Comparison of ENCODE assay signal across 8 cellular contexts in genomic region chr5:75509956-75510355, GRCh38. TPM values are rescaled to one million over a fixed set of nuclear protein-coding genes. Genes with fewer than 3 reads are reported as not detected.
DNase-seq lines count a peak whose midpoint lies in the region; ATAC-seq and TF ChIP-seq lines count a peak whose summit lies in the region.

No MANE protein-coding gene starts in this region.

- peaks cover 37% of the 10 kb centered on the region for H3K4me1 Mint-ChIP-seq in activated CD4-positive, alpha-beta T cell treated with anti-CD3 and anti-CD28 coated beads, Interleukin-2, amount 10 ng/mL, durations not matched to agents 24 days and 14 days

- H3K4me3 ChIP-seq in SU-DHL-6 (ENCODE audit: insufficient read depth, low read length, poor library complexity, severe bottlenecking) (peak overlapping the region; percentile 82), fibroblast of the aortic adventitia (ENCODE audit: low read depth, low read length) (peak overlapping the region; percentile 81), rectal smooth muscle tissue (ENCODE audit: low read length) (peak overlapping the region; percentile 93)

- H3K27me3 ChIP-seq in SU-DHL-6 (ENCODE audit: low read length), result no peaks in the 10 kb centered on the region
- H3K27me3 ChIP-seq in rectal smooth muscle tissue (ENCODE audit: control insufficient read depth, insufficient read depth, low read length), result no peaks in the 10 kb centered on the region

- intact Hi-C loops in activated CD4-positive, alpha-beta T cell treated with anti-CD3 and anti-CD28 coated beads, Interleukin-2, amount 10 ng/mL, durations not matched to agents 24 days and 14 days (cut with micrococcal nuclease), result loop anchor here (2.0 to 5.0 kb wide), 4 partner anchors 158 to 458 kb away; partner anchors contain the start of genes ANKRD31, GCNT4 and HMGCR
- intact Hi-C loops in left colon (cut with DNase I, micrococcal nuclease), result no loop called here

- H3K36me3 ChIP-seq in SU-DHL-6 (ENCODE audit: low read length) (0 out of 2 replicates have a peak, but pooled peaks cover 3% of the 10 kb centered on the region), rectal smooth muscle tissue (ENCODE audit: control insufficient read depth, insufficient read depth, low read length) (no peaks in the 10 kb centered on the region)

- H4K20me1 ChIP-seq in SU-DHL-6 (ENCODE audit: low read depth, low read length), result peaks cover 13% of the 10 kb centered on the region; the same call in 1 of the 2 replicates

- peaks cover 3% of the 10 kb centered on the region for H3K9me3 Mint-ChIP-seq in activated CD4-positive, alpha-beta T cell treated with anti-CD3 and anti-CD28 coated beads, Interleukin-2, amount 10 ng/mL, durations not matched to agents 24 days and 14 days

- ATAC-seq in left colon, result no peak
- no peak for ATAC-seq in HG02610 (IDR thresholded peaks at IDR 0.05; ENCODE audit: unreplicated experiment)

- H3K36me3 Mint-ChIP-seq in activated CD4-positive, alpha-beta T cell treated with anti-CD3 and anti-CD28 coated beads, Interleukin-2, amount 10 ng/mL, durations not matched to agents 24 days and 14 days (ENCODE audit: low read depth), result peaks cover 19% of the 10 kb centered on the region

- peaks cover 15% of the 10 kb centered on the region; the same call in 1 of the 2 replicates for H3F3A ChIP-seq in SU-DHL-6 (ENCODE audit: insufficient read depth)

- TF ChIP-seq CTCF in SU-DHL-6 (IDR thresholded peaks at IDR 0.05; ENCODE audit: insufficient read depth, low read length, poor library complexity, severe bottlenecking) (no peak), fibroblast of the aortic adventitia (IDR thresholded peaks at IDR 0.05; ENCODE audit: insufficient read depth, low read length) (no peak)

- H3K9ac ChIP-seq in SU-DHL-6 (ENCODE audit: low read length) (peak overlapping the region; percentile 83), rectal smooth muscle tissue (ENCODE audit: low read length) (no peak overlapping the region)

- peak overlapping the region; percentile 80 for H3K4me2 ChIP-seq in SU-DHL-6 (ENCODE audit: low read depth, low read length, poor library complexity, severe bottlenecking)

- H3K27ac ChIP-seq in SU-DHL-6 (ENCODE audit: low read depth, low read length) (no peak overlapping the region), rectal smooth muscle tissue (ENCODE audit: low read depth, low read length) (no peak overlapping the region)

- no peaks in the 10 kb centered on the region for H3K27me3 Mint-ChIP-seq in activated CD4-positive, alpha-beta T cell treated with anti-CD3 and anti-CD28 coated beads, Interleukin-2, amount 10 ng/mL, durations not matched to agents 24 days and 14 days

- H2AFZ ChIP-seq in SU-DHL-6 (ENCODE audit: low read depth, low read length, severe bottlenecking), result no peak overlapping the region

- H3K4me1 ChIP-seq in rectal smooth muscle tissue (ENCODE audit: control insufficient read depth, insufficient read depth, low read length), result peaks cover 7% of the 10 kb centered on the region

- H3K27ac Mint-ChIP-seq in activated CD4-positive, alpha-beta T cell treated with anti-CD3 and anti-CD28 coated beads, Interleukin-2, amount 10 ng/mL, durations not matched to agents 24 days and 14 days, result peak overlapping the region; percentile 64

- no peaks in the 10 kb centered on the region for H3K9me2 ChIP-seq in SU-DHL-6 (replicated peaks; ENCODE audit: insufficient read depth, low read length)

- H3K79me2 ChIP-seq in SU-DHL-6 (ENCODE audit: insufficient read depth, low read length), result peaks cover 78% of the 10 kb centered on the region

- peak; percentile 57 for DNase-seq in activated CD4-positive, alpha-beta T cell treated with anti-CD3 and anti-CD28 coated beads, Interleukin-2, amount 10 ng/mL, durations not matched to agents 24 days and 14 days
- DNase-seq in activated CD4-positive, alpha-beta T cell treated with anti-CD3 and anti-CD28 coated beads, Interleukin-2, amount 50 U/mL, for 48 hours, result no peak
- DNase-seq in fibroblast of the aortic adventitia (ENCODE audit: low read depth) (peak; percentile 76), left colon (no peak), NCI-H146 treated with DMSO at 0.1 percent for 48 hours (lab: John Stamatoyannopoulos, UW; ENCODE audit: unreplicated experiment) (no peak)

- H3K4me3 Mint-ChIP-seq in activated CD4-positive, alpha-beta T cell treated with anti-CD3 and anti-CD28 coated beads, Interleukin-2, amount 10 ng/mL, durations not matched to agents 24 days and 14 days, result peak overlapping the region; percentile 95

- H3K9me3 ChIP-seq in SU-DHL-6 (ENCODE audit: insufficient read depth, low read length), result no peaks in the 10 kb centered on the region

RNA-seq across cellular contexts. Expression of gene CERT1, which starts 1.5 kb away (rescaled TPM):
- total RNA-seq in activated CD4-positive, alpha-beta T cell treated with anti-CD3 and anti-CD28 coated beads, Interleukin-2, amount 10 ng/mL, durations not matched to agents 24 days and 14 days, result 46.4 and 49.2 TPM in 2 replicates
- total RNA-seq in fibroblast of the aortic adventitia (ENCODE audit: low replicate concordance) (37.8 and 104 TPM in 2 replicates), left colon (10 to 100 TPM; 35.9 to 41.2 TPM)

RNA-seq across cellular contexts. Expression of gene POLK, which starts 1.7 kb away (rescaled TPM):
- total RNA-seq in activated CD4-positive, alpha-beta T cell treated with anti-CD3 and anti-CD28 coated beads, Interleukin-2, amount 10 ng/mL, durations not matched to agents 24 days and 14 days, result 40.4 and 41.6 TPM in 2 replicates
- total RNA-seq in fibroblast of the aortic adventitia (ENCODE audit: low replicate concordance), result 27.9 and 54.2 TPM in 2 replicates
- total RNA-seq in left colon, result 10 to 100 TPM; 13.8 to 16.3 TPM

Comparison
In these comparisons a context has a peak if more than half of its experiments do, and no peak if none do; other contexts are left out.
1. DNase-seq: peak in activated CD4-positive, alpha-beta T cell treated with anti-CD3 and anti-CD28 coated beads, Interleukin-2, amount 10 ng/mL, durations not matched to agents 24 days and 14 days (single experiment) and fibroblast of the aortic adventitia (single experiment); none in activated CD4-positive, alpha-beta T cell treated with anti-CD3 and anti-CD28 coated beads, Interleukin-2, amount 50 U/mL, for 48 hours (0 of 2), left colon (0 of 2) and NCI-H146 treated with DMSO at 0.1 percent for 48 hours (single experiment).
2. Peak in every context shown above with its lines, with median percentiles within 50 percentile points of each other: H3K4me3 ChIP-seq.